19 cellular contexts compared by ENCODE assay signal in genomic region chr1:27361553-27361952, GRCh38. TPM values are rescaled to one million over a fixed set of nuclear protein-coding genes. Genes with fewer than 3 reads are reported as not detected.
A peak's percentile ranks its signal among the peaks of the same experiment; 100 is the strongest.
DNase-seq lines count a peak whose midpoint lies in the region; ATAC-seq, FAIRE-seq and TF ChIP-seq lines count a peak whose summit lies in the region.
"Had no signal": no experiment of that assay in that cellular context is flagged by ENCODE, and none has a peak within 500 bp of the region (broad histone marks: within the 10 kb centered on the region; RNA-seq: fewer than 3 reads in every experiment).

No MANE protein-coding gene starts in this region.

- no peak for FAIRE-seq in kidney (lab: Jason Lieb, UNC)
- FAIRE-seq: GM12878, HepG2 had no signal

- H3K4me1 Mint-ChIP-seq in T-helper 17 cell: peaks cover 43% of the 10 kb centered on the region

- no peaks in the 10 kb centered on the region for H3K9me3 ChIP-seq in left ventricle myocardium inferior (replicated peaks)
- no peaks in the 10 kb centered on the region for H3K9me3 ChIP-seq in T-helper 17 cell (ENCODE audit: control insufficient read depth, low read length, poor library complexity, severe bottlenecking)
- no peaks in the 10 kb centered on the region for H3K9me3 ChIP-seq in kidney (ENCODE audit: control insufficient read depth in 1 of 2, low read length in 2 of 2)

- TF ChIP-seq CTCF in left ventricle myocardium inferior (IDR thresholded peaks at IDR 0.05; ENCODE audit: borderline replicate concordance): no peak
- no peak for TF ChIP-seq CTCF in kidney (IDR thresholded peaks at IDR 0.05; ENCODE audit: borderline replicate concordance, extremely low read depth, insufficient read depth)

- ATAC-seq in Right ventricle myocardium inferior: no peak
- no peak for ATAC-seq in T-helper 17 cell
- ATAC-seq in HG03342 (IDR thresholded peaks at IDR 0.05; ENCODE audit: unreplicated experiment): no peak
- ATAC-seq: GM12878, HepG2, SK-N-SH treated with all-trans-retinoic acid at 6 μM for 48 hours had no signal

- H3K4me1 ChIP-seq in left ventricle myocardium inferior (peaks cover 59% of the 10 kb centered on the region), kidney (ENCODE audit: control insufficient read depth in 1 of 2, insufficient read depth in 1 of 2, low read depth in 1 of 2, low read length in 2 of 2) (peaks cover 6 to 16% of the 10 kb centered on the region in 2 donors)

- H3K36me3 Mint-ChIP-seq in T-helper 17 cell (ENCODE audit: low read depth): peaks cover 2% of the 10 kb centered on the region

- H3K27ac Mint-ChIP-seq in T-helper 17 cell: no peak overlapping the region

- H3K27ac ChIP-seq in left ventricle myocardium inferior (replicated peaks) (no peak overlapping the region), kidney (ENCODE audit: low read depth in 2 of 2, low read length in 2 of 2) (no peak overlapping the region)

- intact Hi-C loops in Right ventricle myocardium inferior (cut with DNase I): no loop called here
- intact Hi-C loops in left ventricle myocardium inferior (cut with micrococcal nuclease): no loop called here
- intact Hi-C loops in kidney (cut with DNase I): no loop called here

- no peaks in the 10 kb centered on the region for H3K27me3 Mint-ChIP-seq in T-helper 17 cell

- H3K27me3 ChIP-seq in left ventricle myocardium inferior (ENCODE audit: low read depth): no peaks in the 10 kb centered on the region

- no peak overlapping the region for H3K9ac ChIP-seq in kidney (ENCODE audit: low read length in 2 of 2)

- H3K4me3 ChIP-seq in left ventricle myocardium inferior (no peak overlapping the region), kidney (ENCODE audit: low read length in 2 of 2) (no peak overlapping the region)
- H3K4me3 ChIP-seq: GM12878 had no signal

- peak overlapping the region; percentile 92 for H3K4me3 Mint-ChIP-seq in T-helper 17 cell

- peaks cover 86% of the 10 kb centered on the region for H3K36me3 ChIP-seq in left ventricle myocardium inferior
- H3K36me3 ChIP-seq in kidney (ENCODE audit: control insufficient read depth in 1 of 2, insufficient read depth in 2 of 2, low read length in 2 of 2): peaks cover 9 to 20% of the 10 kb centered on the region in 2 donors

- peak; percentile 8 for DNase-seq in Right ventricle myocardium inferior (ENCODE audit: missing footprints)
- no peak for DNase-seq in left ventricle myocardium inferior
- no peak for DNase-seq in T-helper 17 cell
- DNase-seq in kidney: peak; percentile 66
- no peak for DNase-seq in mucosa of gallbladder (ENCODE audit: low spot score)
- DNase-seq in kidney tubule cell (ENCODE audit: low spot score): no peak
- no peak for DNase-seq in activated CD8-positive, alpha-beta memory T cell treated with anti-CD3 and anti-CD28 coated beads for 24 hours
- DNase-seq: 8988T, C1 segment of cervical spinal cord, Calu3, MM.1S, NCI-H1105 treated with DMSO at 0.1 percent for 48 hours, NCI-H187, NCI-H748 treated with DMSO at 0.1 percent for 48 hours, SHP77 had no signal

RNA-seq across cellular contexts. Expression of gene MAP3K6, which starts 5.2 kb away (rescaled TPM):
- total RNA-seq in Right ventricle myocardium inferior: 51.3 TPM
- total RNA-seq in left ventricle myocardium inferior: 45.2 TPM
- total RNA-seq in T-helper 17 cell: 1 to 10 TPM; 3.3 to 4.9 TPM
- 86.7 TPM for total RNA-seq in kidney
- 59.7 TPM for polyA plus RNA-seq in kidney (ENCODE audit: insufficient read depth, low read depth, low replicate concordance)
- total RNA-seq in mucosa of gallbladder: 50.9 TPM

RNA-seq across cellular contexts. Expression of gene FCN3, which starts 13.1 kb away (rescaled TPM):
- 20.7 TPM for total RNA-seq in Right ventricle myocardium inferior
- 27.3 TPM for total RNA-seq in left ventricle myocardium inferior
- not detected for total RNA-seq in T-helper 17 cell
- 7.9 TPM for total RNA-seq in kidney
- 240 TPM for polyA plus RNA-seq in kidney (ENCODE audit: insufficient read depth, low read depth, low replicate concordance)
- 3.5 TPM for total RNA-seq in mucosa of gallbladder
- total RNA-seq: Calu3, HepG2 had no signal
- polyA plus RNA-seq: GM12878, HepG2 had no signal

RNA-seq across cellular contexts. Expression of gene SYTL1, which starts 19.7 kb away (rescaled TPM):
- total RNA-seq in Right ventricle myocardium inferior (0.78 TPM), left ventricle myocardium inferior (1.1 TPM), T-helper 17 cell (100 to 1,000 TPM; 206 to 261 TPM), kidney (19.3 TPM), mucosa of gallbladder (48.5 TPM)
- polyA plus RNA-seq in kidney (ENCODE audit: insufficient read depth, low read depth, low replicate concordance): 5.9 TPM

RNA-seq across cellular contexts. Expression of gene CD164L2, which starts 21.6 kb away (rescaled TPM):
- total RNA-seq in Right ventricle myocardium inferior: not detected
- not detected for total RNA-seq in left ventricle myocardium inferior
- not detected for total RNA-seq in T-helper 17 cell
- total RNA-seq in kidney: 0.63 TPM
- polyA plus RNA-seq in kidney (ENCODE audit: insufficient read depth, low read depth, low replicate concordance): 1.1 TPM
- 5.4 TPM for total RNA-seq in mucosa of gallbladder
- total RNA-seq: Calu3, GM12878, HepG2 had no signal
- polyA plus RNA-seq: GM12878, HepG2 had no signal

RNA-seq across cellular contexts. Expression of gene GPR3, which starts 30.9 kb away (rescaled TPM):
- not detected for total RNA-seq in Right ventricle myocardium inferior
- 0.16 TPM for total RNA-seq in left ventricle myocardium inferior
- under 1 TPM in 1 of 2 donors, not detected in 1; 0.30 TPM for total RNA-seq in T-helper 17 cell
- 0.38 TPM for total RNA-seq in kidney
- polyA plus RNA-seq in kidney (ENCODE audit: insufficient read depth, low read depth, low replicate concordance): 0.77 TPM
- 0.09 TPM for total RNA-seq in mucosa of gallbladder

Comparison
In these comparisons a context has a peak if more than half of its experiments do, and no peak if none do; other contexts are left out.
1. DNase-seq: peak in Right ventricle myocardium inferior (single experiment) and kidney (single experiment); none in left ventricle myocardium inferior (single experiment), T-helper 17 cell (0 of 3), mucosa of gallbladder (single experiment), kidney tubule cell (single experiment) and activated CD8-positive, alpha-beta memory T cell treated with anti-CD3 and anti-CD28 coated beads for 24 hours (single experiment).